1 cellular context compared by ENCODE assay signal in the genomic region with DNA sequence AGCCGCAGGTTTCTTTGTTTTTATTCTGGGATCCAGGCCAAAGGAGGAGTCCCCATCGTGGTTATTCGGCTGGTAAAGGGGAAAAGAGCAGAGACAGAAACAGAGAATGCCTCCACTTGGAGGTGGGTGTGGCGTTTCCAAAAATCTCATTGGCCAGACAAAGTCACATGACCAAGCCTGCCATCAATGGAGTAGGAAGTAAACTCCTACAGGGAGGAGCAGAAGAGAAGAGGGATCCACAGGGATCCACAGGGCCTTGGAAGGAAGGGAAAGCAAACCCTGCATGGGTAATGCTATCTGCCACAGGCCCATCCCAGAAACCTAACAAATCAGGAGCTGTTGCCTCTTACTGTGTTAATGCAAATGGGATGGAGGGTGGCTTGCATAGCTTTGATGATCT.
TF ChIP-seq lines count a peak whose summit lies in the region.

No MANE protein-coding gene starts in this region.

TF ChIP-seq in SK-N-SH treated with all-trans-retinoic acid at 6 μM for 48 hours, 23 proteins besides CTCF, POLR2A, EP300 and RAD21 (continued from another document):
- TF ChIP-seq, protein P1, sequence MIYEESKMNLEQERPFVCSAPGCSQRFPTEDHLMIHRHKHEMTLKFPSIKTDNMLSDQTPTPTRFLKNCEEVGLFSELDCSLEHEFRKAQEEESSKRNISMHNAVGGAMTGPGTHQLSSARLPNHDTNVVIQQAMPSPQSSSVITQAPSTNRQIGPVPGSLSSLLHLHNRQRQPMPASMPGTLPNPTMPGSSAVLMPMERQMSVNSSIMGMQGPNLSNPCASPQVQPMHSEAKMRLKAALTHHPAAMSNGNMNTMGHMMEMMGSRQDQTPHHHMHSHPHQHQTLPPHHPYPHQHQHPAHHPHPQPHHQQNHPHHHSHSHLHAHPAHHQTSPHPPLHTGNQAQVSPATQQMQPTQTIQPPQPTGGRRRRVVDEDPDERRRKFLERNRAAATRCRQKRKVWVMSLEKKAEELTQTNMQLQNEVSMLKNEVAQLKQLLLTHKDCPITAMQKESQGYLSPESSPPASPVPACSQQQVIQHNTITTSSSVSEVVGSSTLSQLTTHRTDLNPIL (CRISPR knock-in tag; IDR thresholded peaks at IDR 0.05; ENCODE audit: low read depth): no peak
- TF ChIP-seq SNAI2 (CRISPR knock-in tag; IDR thresholded peaks at IDR 0.05): no peak
- no peak for TF ChIP-seq ZFP3 (CRISPR knock-in tag; IDR thresholded peaks at IDR 0.05)
